ENCODE assay signal across 1 cellular context in genomic region chr14:20332386-20332945, GRCh38.
TF ChIP-seq lines count a peak whose summit lies in the region.

No MANE protein-coding gene starts in this region.

TF ChIP-seq in endothelial cell of umbilical vein, 7 proteins besides CTCF, POLR2A, EP300 and RAD21:
- TF ChIP-seq POLR2AphosphoS5 (IDR thresholded peaks at IDR 0.05; ENCODE audit: insufficient read depth, low read depth, low read length) (no peak), MAX (IDR thresholded peaks at IDR 0.05; ENCODE audit: insufficient read depth, insufficient read length) (no peak), EZH2 (IDR thresholded peaks at IDR 0.05; ENCODE audit: borderline replicate concordance, low read depth, low read length, severe bottlenecking) (no peak), GATA2 (IDR thresholded peaks at IDR 0.05; ENCODE audit: insufficient read depth, insufficient read length, low read depth, low read length) (no peak), MYC (IDR thresholded peaks at IDR 0.05; ENCODE audit: low read depth, low read length) (no peak), JUN (IDR thresholded peaks at IDR 0.05; ENCODE audit: borderline replicate concordance, insufficient read depth, insufficient read length, low read depth) (no peak), FOS (IDR thresholded peaks at IDR 0.05; ENCODE audit: borderline replicate concordance, insufficient read depth, low read length) (no peak)
